In the genomic region with DNA sequence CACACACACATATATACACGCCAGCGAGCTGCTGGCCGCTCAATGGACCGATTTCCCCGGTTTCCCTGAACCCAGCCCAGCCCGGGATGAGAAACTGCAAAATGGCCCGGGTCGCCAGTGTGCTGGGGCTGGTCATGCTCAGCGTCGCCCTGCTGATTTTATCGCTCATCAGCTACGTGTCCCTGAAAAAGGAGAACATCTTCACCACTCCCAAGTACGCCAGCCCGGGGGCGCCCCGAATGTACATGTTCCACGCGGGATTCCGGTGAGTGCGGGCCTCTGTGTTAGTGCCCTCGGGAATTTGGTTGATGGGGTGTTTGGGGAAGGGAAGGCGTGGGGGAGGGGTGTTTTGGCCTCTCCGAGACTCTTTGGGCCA, we compare ENCODE assay signal across 19 cellular contexts. TPM values are rescaled to one million over a fixed set of nuclear protein-coding genes. Genes with fewer than 3 reads are reported as not detected.
A peak's percentile ranks its signal among the peaks of the same experiment; 100 is the strongest.
DNase-seq lines count a peak whose midpoint lies in the region; ATAC-seq and TF ChIP-seq lines count a peak whose summit lies in the region.
"Had no signal": no experiment of that assay in that cellular context is flagged by ENCODE, and none has a peak within 500 bp of the region (broad histone marks: within the 10 kb centered on the region; RNA-seq: fewer than 3 reads in every experiment).

No MANE protein-coding gene starts in this region.

- peak overlapping the region; percentile 66 for H3K4me3 Mint-ChIP-seq in endodermal cell

- no peaks in the 10 kb centered on the region for H3K36me3 ChIP-seq in endodermal cell (ENCODE audit: control insufficient read depth, insufficient read depth, low read length)
- H3K36me3 ChIP-seq: upper lobe of left lung had no signal

- no peak overlapping the region for H3K27ac Mint-ChIP-seq in endodermal cell
- H3K27ac Mint-ChIP-seq: CD4-positive, alpha-beta memory T cell had no signal

- CTCF ChIA-PET in HEK293T (lab: Yijun Ruan, JAX): no interaction called here

- TF ChIP-seq CTCF in endodermal cell (conservative IDR thresholded peaks at IDR 0.05): no peak

- no peak overlapping the region for H3K27ac ChIP-seq in endodermal cell (ENCODE audit: low read depth, low read length)
- H3K27ac ChIP-seq: upper lobe of left lung had no signal

- ATAC-seq in HG02798 (IDR thresholded peaks at IDR 0.05; ENCODE audit: poor library complexity, unreplicated experiment): no peak
- ATAC-seq: Panc1 had no signal

- DNase-seq in DMS153 (lab: John Stamatoyannopoulos, UW) (peak; percentile 12), DMS153 treated with DMSO at 0.1 percent for 48 hours (lab: John Stamatoyannopoulos, UW; ENCODE audit: unreplicated experiment) (no peak), NCI-H345 (lab: John Stamatoyannopoulos, UW) (peak; percentile 13), endodermal cell (peak; percentile 71), occipital lobe (lab: John Stamatoyannopoulos, UW) (peak; percentile 11), HEK293T (ENCODE audit: extremely low spot score) (no peak), HPDE6-E6E7 (ENCODE audit: extremely low spot score) (no peak)
- DNase-seq: 8988T; activated CD4-positive, alpha-beta T cell treated with anti-CD3 and anti-CD28 coated beads, Interleukin-2, amount 50 U/mL, for 1 hour; CD4-positive, alpha-beta memory T cell; stimulated activated CD4-positive, alpha-beta T cell treated with anti-CD3 and anti-CD28 coated beads, Interleukin-15, amount 100 ng/mL, for 24 hours had no signal

- peaks cover 55% of the 10 kb centered on the region for H3K27me3 ChIP-seq in endodermal cell (ENCODE audit: control insufficient read depth, insufficient read depth, low read length, poor library complexity, severe bottlenecking)

- peaks cover 65% of the 10 kb centered on the region for H3K27me3 Mint-ChIP-seq in endodermal cell (ENCODE audit: insufficient read depth)

- H3K9me3 Mint-ChIP-seq in endodermal cell: no peaks in the 10 kb centered on the region

- POLR2A ChIA-PET in HEK293T (lab: Yijun Ruan, JAX): no interaction called here

- no peaks in the 10 kb centered on the region for H3K4me1 ChIP-seq in endodermal cell (ENCODE audit: control insufficient read depth, insufficient read depth, low read length)

- H3K9ac ChIP-seq in endodermal cell (ENCODE audit: extremely low read depth, low read length, poor library complexity, severe bottlenecking): no peak overlapping the region

- H3K4me1 Mint-ChIP-seq in endodermal cell: peaks cover 5% of the 10 kb centered on the region

- H3K9me3 ChIP-seq in endodermal cell (ENCODE audit: control insufficient read depth, low read length): no peaks in the 10 kb centered on the region
- H3K9me3 ChIP-seq: upper lobe of left lung had no signal

- whole genome bisulfite sequencing in endodermal cell (ENCODE audit: insufficient coverage in 1 of 2, insufficient read length in 1 of 2), 2 experiments: 0% methylated on average over 6 to 22 of the region's 23 CpGs

- no peaks in the 10 kb centered on the region for H3K36me3 Mint-ChIP-seq in endodermal cell (ENCODE audit: low read depth)

- H3K4me3 ChIP-seq in endodermal cell (ENCODE audit: low read length): peak overlapping the region; percentile 84
- H3K4me3 ChIP-seq: upper lobe of left lung had no signal

TF ChIP-seq in HEK293T, 16 proteins besides CTCF, POLR2A, EP300 and RAD21:
- no peak for TF ChIP-seq BHLHE40 (IDR thresholded peaks at IDR 0.05; ENCODE audit: borderline replicate concordance)
- TF ChIP-seq ZNF384 (IDR thresholded peaks at IDR 0.05): no peak
- TF ChIP-seq CTBP1 (IDR thresholded peaks at IDR 0.05; ENCODE audit: borderline replicate concordance): no peak
- TF ChIP-seq L3MBTL2 (conservative IDR thresholded peaks at IDR 0.05): no peak
- TF ChIP-seq TARDBP (IDR thresholded peaks at IDR 0.05): no peak
- no peak for TF ChIP-seq FOXA1 (IDR thresholded peaks at IDR 0.05)
- TF ChIP-seq SUZ12 (IDR thresholded peaks at IDR 0.05): no peak

RNA-seq across cellular contexts. Expression of gene ST8SIA3, which starts 0.4 kb away (rescaled TPM):
- total RNA-seq in endodermal cell: 1 to 10 TPM; 1.1 to 1.6 TPM
- polyA plus RNA-seq in endodermal cell (2013, experiment 1 of 2): 2.2 TPM
- 1.1 TPM for polyA plus RNA-seq in endodermal cell (2013, experiment 2 of 2)
- 7.2 TPM for total RNA-seq in occipital lobe
- total RNA-seq: CD4-positive, alpha-beta memory T cell; endothelial cell of umbilical vein; HepG2; lung microvascular endothelial cell; osteoblast; T-helper 1 cell treated with Interleukin-12 subunit alpha and Interleukin-12 subunit beta and Interleukin-4 antibody, amounts not matched to agents 30 ng/mL and 1 ng/mL, for 36 hours had no signal
- polyA plus RNA-seq: CD4-positive, alpha-beta memory T cell; endothelial cell of umbilical vein; HepG2 had no signal

Comparison
In these comparisons a context has a peak if more than half of its experiments do, and no peak if none do; other contexts are left out.
1. DNase-seq: peak in DMS153 (single experiment), NCI-H345 (single experiment), endodermal cell (single experiment) and occipital lobe (single experiment); none in DMS153 treated with DMSO at 0.1 percent for 48 hours (single experiment), HEK293T (single experiment) and HPDE6-E6E7 (single experiment).